ENCODE assay signal across 8 cellular contexts in the genomic region with DNA sequence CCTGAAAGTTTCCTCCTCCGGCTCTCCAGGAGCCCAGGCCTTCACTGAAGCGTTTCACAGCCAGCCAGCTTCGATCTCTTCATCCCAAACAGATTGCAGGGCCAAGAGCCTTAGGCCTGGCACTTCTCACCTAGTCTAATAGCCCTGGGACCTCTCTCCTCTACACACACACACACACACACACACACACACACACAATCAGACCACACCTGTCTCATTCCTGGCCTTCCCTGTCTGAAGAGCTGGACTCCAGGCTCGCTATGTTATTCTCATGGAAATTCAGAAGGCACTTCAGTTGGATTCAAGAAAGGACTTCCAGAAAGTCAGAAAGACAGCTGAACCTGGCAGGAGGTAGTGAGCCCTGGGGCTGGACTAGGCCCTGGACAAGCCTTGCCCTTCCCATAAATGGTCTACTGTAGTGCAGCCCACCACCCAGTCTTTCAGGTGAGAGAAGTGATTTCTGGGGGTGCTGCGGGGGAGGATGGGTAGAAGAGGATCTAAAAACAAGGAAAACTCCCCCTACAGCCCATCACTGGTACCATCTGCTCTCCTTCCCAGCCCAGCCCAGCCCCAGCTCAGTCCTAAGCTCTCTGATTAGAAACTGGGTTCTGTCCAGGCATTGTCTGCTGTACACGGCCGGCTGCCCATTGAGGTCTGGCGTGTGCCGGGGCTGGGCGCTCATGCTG. TPM values are rescaled to one million over a fixed set of nuclear protein-coding genes. Genes with fewer than 3 reads are reported as not detected.
DNase-seq lines count a peak whose midpoint lies in the region; ATAC-seq and TF ChIP-seq lines count a peak whose summit lies in the region.

No MANE protein-coding gene starts in this region.

- peaks cover 35% of the 10 kb centered on the region for H3K36me3 Mint-ChIP-seq in activated naive CD4-positive, alpha-beta T cell treated with anti-CD3 and anti-CD28 coated beads, Interleukin-2, amount 10 ng/mL, durations not matched to agents 7 days and 5 days

- peaks cover 54 to 90% (median 72%) of the 10 kb centered on the region in 4 donors for H3K4me1 ChIP-seq in upper lobe of left lung

- H3K27ac Mint-ChIP-seq in activated naive CD4-positive, alpha-beta T cell treated with anti-CD3 and anti-CD28 coated beads, Interleukin-2, amount 10 ng/mL, durations not matched to agents 7 days and 5 days: peak overlapping the region; percentile 100

- H3K36me3 ChIP-seq in upper lobe of left lung: no peaks in the 10 kb centered on the region

- no peaks in the 10 kb centered on the region for H3K9me3 ChIP-seq in upper lobe of left lung

- WGBS in upper lobe of left lung, 2 donors: 65 to 76% methylated on average over 8 to 10 of the region's 10 CpGs

- peak overlapping the region; percentile 89 for H3K4me3 Mint-ChIP-seq in activated naive CD4-positive, alpha-beta T cell treated with anti-CD3 and anti-CD28 coated beads, Interleukin-2, amount 10 ng/mL, durations not matched to agents 7 days and 5 days

- no peak for TF ChIP-seq EP300 in upper lobe of left lung (IDR thresholded peaks at IDR 0.05)

- no peaks in the 10 kb centered on the region for H3K27me3 ChIP-seq in upper lobe of left lung

- no peak overlapping the region for H3K4me3 ChIP-seq in upper lobe of left lung

- TF ChIP-seq POLR2A in upper lobe of left lung (IDR thresholded peaks at IDR 0.05): no peak

- DNase-seq in NCI-H1092 treated with DMSO at 0.1 percent for 48 hours (lab: John Stamatoyannopoulos, UW) (peak; percentile 48), NCI-H1092 (lab: John Stamatoyannopoulos, UW) (no peak), NCI-H1694 treated with DMSO at 0.1 percent for 48 hours (lab: John Stamatoyannopoulos, UW) (peak; percentile 40), islet precursor cell (peak; percentile 70), upper lobe of left lung (no peak)
- DNase-seq in activated naive CD4-positive, alpha-beta T cell treated with anti-CD3 and anti-CD28 coated beads, Interleukin-2, amount 10 ng/mL, durations not matched to agents 7 days and 5 days: peak; percentile 67

- TF ChIP-seq CTCF in upper lobe of left lung (IDR thresholded peaks at IDR 0.05): no peak

- CTCF ChIA-PET in activated naive CD4-positive, alpha-beta T cell treated with anti-CD3 and anti-CD28 coated beads, Interleukin-2, amount 10 ng/mL, durations not matched to agents 7 days and 5 days (lab: Charles Lee): interaction anchor here (0.9 to 7.3 kb wide), 10 partner anchors 10 to 49 kb away, joined by 3 to 57 read pairs (median 4); no protein-coding TSS in a partner anchor

- no peak for ATAC-seq in upper lobe of left lung (ENCODE audit: low FRiP score in 2 of 2)
- no peak for ATAC-seq in HG03097 (IDR thresholded peaks at IDR 0.05; ENCODE audit: low FRiP score, unreplicated experiment)
- no peak for ATAC-seq in GM18873 (IDR thresholded peaks at IDR 0.05; ENCODE audit: low FRiP score, unreplicated experiment)

- H3K9me3 Mint-ChIP-seq in activated naive CD4-positive, alpha-beta T cell treated with anti-CD3 and anti-CD28 coated beads, Interleukin-2, amount 10 ng/mL, durations not matched to agents 7 days and 5 days: no peaks in the 10 kb centered on the region

- peaks cover 85% of the 10 kb centered on the region for H3K4me1 Mint-ChIP-seq in activated naive CD4-positive, alpha-beta T cell treated with anti-CD3 and anti-CD28 coated beads, Interleukin-2, amount 10 ng/mL, durations not matched to agents 7 days and 5 days

- peak overlapping the region; percentile 60 to 87 (median 80) for H3K27ac ChIP-seq in upper lobe of left lung

- H3K27me3 Mint-ChIP-seq in activated naive CD4-positive, alpha-beta T cell treated with anti-CD3 and anti-CD28 coated beads, Interleukin-2, amount 10 ng/mL, durations not matched to agents 7 days and 5 days: no peaks in the 10 kb centered on the region

RNA-seq across cellular contexts. Expression of gene KIF21B, which starts 2.7 kb away (rescaled TPM):
- 10 to 100 TPM in 1 of 6 donors, 1 to 10 TPM in 5; 3.6 to 18.9 (median 6.1) TPM for total RNA-seq in upper lobe of left lung

Comparison
In these comparisons a context has a peak if more than half of its experiments do, and no peak if none do; other contexts are left out.
1. DNase-seq: peak in NCI-H1092 treated with DMSO at 0.1 percent for 48 hours (single experiment), NCI-H1694 treated with DMSO at 0.1 percent for 48 hours (single experiment), activated naive CD4-positive, alpha-beta T cell treated with anti-CD3 and anti-CD28 coated beads, Interleukin-2, amount 10 ng/mL, durations not matched to agents 7 days and 5 days (single experiment) and islet precursor cell (single experiment); none in NCI-H1092 (single experiment) and upper lobe of left lung (0 of 2).